Comparison of ENCODE assay signal across 9 cellular contexts in genomic region chr5:127442085-127442484, GRCh38.
DNase-seq lines count a peak whose midpoint lies in the region; ATAC-seq and TF ChIP-seq lines count a peak whose summit lies in the region.
"Had no signal": no experiment of that assay in that cellular context is flagged by ENCODE, and none has a peak within 500 bp of the region (broad histone marks: within the 10 kb centered on the region; RNA-seq: fewer than 3 reads in every experiment).

No MANE protein-coding gene starts in this region.

- H3K27me3 Mint-ChIP-seq in type B pancreatic cell: no peaks in the 10 kb centered on the region

- H3K9me3 Mint-ChIP-seq in type B pancreatic cell: no peaks in the 10 kb centered on the region

- ATAC-seq in Panc1 (no peak), left colon (no peak), GM18520 (IDR thresholded peaks at IDR 0.05; ENCODE audit: unreplicated experiment) (no peak)

- DNase-seq in cardiac muscle cell (ENCODE audit: low read depth in 1 of 2, low spot score in 1 of 2) (peak; percentile 36 to 55), cardiac septum (ENCODE audit: low spot score) (no peak), Panc1 (ENCODE audit: low read depth, low spot score) (no peak), fibroblast of mammary gland (ENCODE audit: low read depth) (peak; percentile 37), type B pancreatic cell (ENCODE audit: extremely low spot score, unreplicated experiment) (no peak), left colon (no peak), HK-2 (ENCODE audit: unreplicated experiment) (no peak)

- H3K4me1 Mint-ChIP-seq in type B pancreatic cell (ENCODE audit: unreplicated experiment): peaks cover 9% of the 10 kb centered on the region

- intact Hi-C loops in cardiac septum (cut with DNase I): loop anchor here (10.0 kb wide), 1 partner anchor 147 kb away; the partner anchor contains the start of gene MEGF10
- intact Hi-C loops in Panc1 (cut with micrococcal nuclease; ENCODE audit: unreplicated experiment): no loop called here
- intact Hi-C loops in left colon (cut with DNase I, micrococcal nuclease): no loop called here

- H3K36me3 ChIP-seq in cardiac muscle cell: no peaks in the 10 kb centered on the region
- H3K36me3 ChIP-seq in Panc1 (ENCODE audit: control insufficient read depth, insufficient read depth, low read length): no peaks in the 10 kb centered on the region

- H3K4me1 ChIP-seq in cardiac muscle cell (ENCODE audit: low read depth) (no peaks in the 10 kb centered on the region), Panc1 (ENCODE audit: control insufficient read depth, insufficient read depth, low read length) (no peaks in the 10 kb centered on the region)

- H3K27me3 ChIP-seq in cardiac muscle cell (no peaks in the 10 kb centered on the region), Panc1 (ENCODE audit: control insufficient read depth, insufficient read depth, low read length) (no peaks in the 10 kb centered on the region; the same call in 1 of the 2 replicates)

- no peaks in the 10 kb centered on the region for H3K36me3 Mint-ChIP-seq in type B pancreatic cell
- H3K36me3 Mint-ChIP-seq: activated naive CD8-positive, alpha-beta T cell had no signal

- CTCF ChIA-PET in Panc1 (lab: Charles Lee): no interaction called here

- H3K9me3 ChIP-seq in cardiac muscle cell (ENCODE audit: low read depth) (no peaks in the 10 kb centered on the region), Panc1 (ENCODE audit: control insufficient read depth, insufficient read depth, low read depth, low read length) (no peaks in the 10 kb centered on the region)

- in situ Hi-C loops in Panc1 (cut with HindIII; ENCODE audit: low pct_unique_long_range_greater_than_20kb, low sequenced_read_pairs): no loop called here

- no TSS peak for BruUV-seq in Panc1 (replicated peaks; lab: Mats Ljungman, UMichigan)

- POLR2A ChIA-PET in Panc1 (lab: Charles Lee): no interaction called here

- H3K4me3 ChIP-seq in cardiac muscle cell: no peak overlapping the region
- no peak overlapping the region for H3K4me3 ChIP-seq in Panc1 (ENCODE audit: low read depth in 2 of 2, low read length in 2 of 2)
- no peak overlapping the region for H3K4me3 ChIP-seq in fibroblast of mammary gland (ENCODE audit: control insufficient read depth, low read depth, low read length)

- H3K27ac Mint-ChIP-seq in type B pancreatic cell: no peak overlapping the region
- H3K27ac Mint-ChIP-seq: activated naive CD8-positive, alpha-beta T cell had no signal

- TF ChIP-seq CTCF in cardiac muscle cell (IDR thresholded peaks at IDR 0.05; ENCODE audit: low read depth, low read length) (peak; percentile 23), Panc1 (IDR thresholded peaks at IDR 0.05) (peak; percentile 29; the same call in 1 of the 2 replicates), fibroblast of mammary gland (conservative IDR thresholded peaks at IDR 0.05; ENCODE audit: control insufficient read depth, insufficient read depth, low read depth, low read length) (peak; percentile 33), type B pancreatic cell (conservative IDR thresholded peaks at IDR 0.05) (peak; percentile 69)

- H3K27ac ChIP-seq in cardiac muscle cell: no peak overlapping the region
- H3K27ac ChIP-seq in Panc1 (ENCODE audit: low read length): no peak overlapping the region

- no peak overlapping the region for H3K4me3 Mint-ChIP-seq in type B pancreatic cell
- H3K4me3 Mint-ChIP-seq: activated naive CD8-positive, alpha-beta T cell had no signal

Comparison
In these comparisons a context has a peak if more than half of its experiments do, and no peak if none do; other contexts are left out.
1. DNase-seq: peak in cardiac muscle cell (2 of 2) and fibroblast of mammary gland (single experiment); none in cardiac septum (single experiment), Panc1 (single experiment), type B pancreatic cell (single experiment), left colon (0 of 2) and HK-2 (single experiment).
2. Peak in every context shown above with its lines, with median percentiles within 50 percentile points of each other: CTCF ChIP-seq.